In genomic region chr9:38065369-38066075, GRCh38 we compare ENCODE assay signal across 8 cellular contexts. TPM values are rescaled to one million over a fixed set of nuclear protein-coding genes. Genes with fewer than 3 reads are reported as not detected.
DNase-seq lines count a peak whose midpoint lies in the region; ATAC-seq and TF ChIP-seq lines count a peak whose summit lies in the region.

No MANE protein-coding gene starts in this region.

- no peaks in the 10 kb centered on the region for H3K27me3 Mint-ChIP-seq in progenitor cell of endocrine pancreas

- ATAC-seq in GM18520 (IDR thresholded peaks at IDR 0.05; ENCODE audit: unreplicated experiment) (peak; percentile 23), HG02870 (IDR thresholded peaks at IDR 0.05; ENCODE audit: unreplicated experiment) (peak; percentile 53)

- H3K27ac ChIP-seq in brain microvascular endothelial cell: no peak overlapping the region

- peak overlapping the region; percentile 86 for H3K4me3 ChIP-seq in brain microvascular endothelial cell (ENCODE audit: low read depth, low read length)

- no peaks in the 10 kb centered on the region for H3K27me3 ChIP-seq in brain microvascular endothelial cell (replicated peaks)

- no peaks in the 10 kb centered on the region for H3K36me3 ChIP-seq in brain microvascular endothelial cell (replicated peaks)

- H3K36me3 Mint-ChIP-seq in progenitor cell of endocrine pancreas (ENCODE audit: insufficient read depth): peaks cover 3% of the 10 kb centered on the region

- in situ Hi-C loops in brain microvascular endothelial cell (cut with HindIII; ENCODE audit: low pct_ligation_motif_present, low sequenced_read_pairs): no loop called here

- H3K4me1 Mint-ChIP-seq in progenitor cell of endocrine pancreas (ENCODE audit: low read depth): peaks cover 44% of the 10 kb centered on the region

- H3K4me3 Mint-ChIP-seq in progenitor cell of endocrine pancreas (ENCODE audit: low read depth): peak overlapping the region; percentile 82

- peak overlapping the region; percentile 42 for H3K27ac Mint-ChIP-seq in progenitor cell of endocrine pancreas

- DNase-seq in brain microvascular endothelial cell (no peak), progenitor cell of endocrine pancreas (ENCODE audit: low spot score, unreplicated experiment) (no peak), retina (no peak), NCI-H2227 treated with DMSO at 0.1 percent for 48 hours (lab: John Stamatoyannopoulos, UW) (no peak), NCI-H1048 (lab: John Stamatoyannopoulos, UW) (no peak)
- DNase-seq in stimulated activated CD4-positive, alpha-beta T cell treated with anti-CD3 and anti-CD28 coated beads, Interleukin-12 subunit alpha, Interleukin-12 subunit beta, amount 100 ng/mL, for 4 hours: no peak

- no peaks in the 10 kb centered on the region for H3K9me3 Mint-ChIP-seq in progenitor cell of endocrine pancreas (ENCODE audit: low read depth)

- TF ChIP-seq CTCF in brain microvascular endothelial cell (IDR thresholded peaks at IDR 0.05; ENCODE audit: low read depth, low read length, missing control alignments): no peak
- no peak for TF ChIP-seq CTCF in progenitor cell of endocrine pancreas (IDR thresholded peaks at IDR 0.05; ENCODE audit: unreplicated experiment)

RNA-seq across cellular contexts. Expression of gene SHB, which starts 3.5 kb away (rescaled TPM):
- total RNA-seq in progenitor cell of endocrine pancreas: 22.5 and 23.9 TPM in 2 replicates
